In genomic region chr19:21698215-21698614, GRCh38 we compare ENCODE assay signal across 8 cellular contexts.
DNase-seq lines count a peak whose midpoint lies in the region; ATAC-seq, FAIRE-seq and TF ChIP-seq lines count a peak whose summit lies in the region.

No MANE protein-coding gene starts in this region.

- H2BK5ac ChIP-seq in H1 (ENCODE audit: low read depth, low read length), result no peak overlapping the region
- H2BK5ac ChIP-seq in neuronal stem cell (ENCODE audit: low read length), result no peak overlapping the region

- H2BK20ac ChIP-seq in H1 (ENCODE audit: low read length), result no peak overlapping the region

- no peak overlapping the region for H2BK15ac ChIP-seq in H1 (ENCODE audit: low read length)
- no peak overlapping the region for H2BK15ac ChIP-seq in neuronal stem cell (ENCODE audit: low read length)

- H4K20me1 ChIP-seq in H1 (replicated peaks in 1 of 2; ENCODE audit: control insufficient read depth in 1 of 2, insufficient read depth in 2 of 2, low read length in 2 of 2), result no peaks in the 10 kb centered on the region

- DNase-seq in GM04503 (ENCODE audit: low read depth) (peak; percentile 0), NCI-H2227 treated with DMSO at 0.1 percent for 48 hours (lab: John Stamatoyannopoulos, UW) (peak; percentile 0), H1 (ENCODE audit: low read depth in 1 of 2, low spot score in 2 of 2) (no peak), neuronal stem cell (ENCODE audit: low spot score) (peak; percentile 14), NCI-H1105 treated with DMSO at 0.1 percent for 48 hours (lab: John Stamatoyannopoulos, UW) (no peak), HCEC 1CT (no peak)

- H3K4me2 ChIP-seq in H1 (ENCODE audit: insufficient read depth in 1 of 2, low read depth in 2 of 2, low read length in 2 of 2) (no peak overlapping the region), neuronal stem cell (ENCODE audit: insufficient read depth, low read length, poor library complexity, severe bottlenecking) (no peak overlapping the region)

- H2AFZ ChIP-seq in H1 (ENCODE audit: low read length) (no peak overlapping the region), neuronal stem cell (ENCODE audit: low read length) (no peak overlapping the region)

- H3K4ac ChIP-seq in H1 (replicated peaks; ENCODE audit: insufficient read length, low read depth, low read length), result no peak overlapping the region
- no peak overlapping the region for H3K4ac ChIP-seq in neuronal stem cell (ENCODE audit: low read length)

- H3K27me3 ChIP-seq in H1 (replicated peaks in 1 of 4; ENCODE audit: control insufficient read depth in 3 of 4, extremely low read depth in 1 of 4, insufficient read depth in 3 of 4, low read length in 3 of 4) (no peaks in the 10 kb centered on the region), neuronal stem cell (ENCODE audit: control insufficient read depth in 3 of 3, insufficient read depth in 3 of 3, low read depth in 1 of 3, low read length in 3 of 3) (no peaks in the 10 kb centered on the region)

- no peak overlapping the region for H3K56ac ChIP-seq in H1 (replicated peaks; ENCODE audit: insufficient read length, low read depth, low read length)

- H2BK12ac ChIP-seq in H1 (ENCODE audit: low read depth, low read length) (no peak overlapping the region), neuronal stem cell (ENCODE audit: low read length) (no peak overlapping the region)

- peak; percentile 71 to 76 for TF ChIP-seq RAD21 in H1 (IDR thresholded peaks at IDR 0.05 in 1 of 2, conservative IDR thresholded peaks at IDR 0.05 in 1 of 2; ENCODE audit: low read depth in 2 of 2, low read length in 2 of 2)

- no peak overlapping the region for H3K14ac ChIP-seq in H1 (ENCODE audit: insufficient read length)
- H3K14ac ChIP-seq in neuronal stem cell (ENCODE audit: low read length), result no peak overlapping the region

- POLR2A ChIA-PET in H1 (lab: Charles Lee; ENCODE audit: partially characterized antibody), result interaction anchor here (0.9 to 1.4 kb wide), 2 partner anchors 136 to 192 kb away, joined by 3 to 4 read pairs; no protein-coding TSS in a partner anchor

- no peak overlapping the region for H3K4me3 ChIP-seq in H1 (ENCODE audit: extremely low read depth in 1 of 4, insufficient read depth in 2 of 4, low read depth in 3 of 4, low read length in 4 of 4)
- H3K4me3 ChIP-seq in neuronal stem cell (ENCODE audit: low read length in 2 of 2), result no peak overlapping the region

- H3K4me1 ChIP-seq in H1 (replicated peaks in 1 of 4; ENCODE audit: control insufficient read depth in 3 of 4, insufficient read depth in 4 of 4, low read length in 3 of 4) (peaks cover 0 to 11% (median 8%) of the 10 kb centered on the region in 4 experiments; a peak in 4 of 7 replicates), neuronal stem cell (ENCODE audit: control insufficient read depth in 2 of 2, insufficient read depth in 1 of 2, low read depth in 1 of 2, low read length in 2 of 2) (peaks cover 0 to 1% of the 10 kb centered on the region in 2 donors)

- H3K79me2 ChIP-seq in H1 (ENCODE audit: control insufficient read depth in 1 of 2, insufficient read depth in 2 of 2, low read length in 2 of 2), result no peaks in the 10 kb centered on the region

- H2BK120ac ChIP-seq in H1 (replicated peaks; ENCODE audit: low read depth, low read length), result no peak overlapping the region
- no peak overlapping the region for H2BK120ac ChIP-seq in neuronal stem cell (ENCODE audit: low read depth, low read length)

- H4K8ac ChIP-seq in H1 (ENCODE audit: extremely low read depth, insufficient read depth, low read length) (no peak overlapping the region), neuronal stem cell (ENCODE audit: low read depth, low read length) (no peak overlapping the region)

- CTCF ChIA-PET in H1 (lab: Charles Lee; ENCODE audit: partially characterized antibody), result interaction anchor here (0.6 to 1.8 kb wide), 13 partner anchors 9 to 429 kb away, joined by 3 to 14 read pairs (median 3); no protein-coding TSS in a partner anchor

- no peak overlapping the region for H3K27ac ChIP-seq in H1 (ENCODE audit: low read depth, low read length)
- H3K27ac ChIP-seq in neuronal stem cell (replicated peaks; ENCODE audit: low read length), result no peak overlapping the region

- H3K23me2 ChIP-seq in H1 (ENCODE audit: low read depth, low read length), result no peaks in the 10 kb centered on the region

- H3K9me3 ChIP-seq in H1 (ENCODE audit: insufficient read depth in 2 of 2, low read depth in 1 of 2, low read length in 1 of 2) (no peaks in the 10 kb centered on the region), neuronal stem cell (replicated peaks in 1 of 2; ENCODE audit: control insufficient read depth in 2 of 2, insufficient read depth in 1 of 2, low read depth in 1 of 2, low read length in 2 of 2) (no peaks in the 10 kb centered on the region)

- FAIRE-seq in H1 (lab: Jason Lieb, UNC), result no peak

- TF ChIP-seq CTCF in H1 (IDR thresholded peaks at IDR 0.05; ENCODE audit: control extremely low read depth in 1 of 3, insufficient read depth in 1 of 3, low read depth in 1 of 3, low read length in 3 of 3), result peak in 2 of 3 experiments; percentile 33 to 60; a peak in 2 of 4 replicates

- TF ChIP-seq EP300 in H1 (IDR thresholded peaks at IDR 0.05; ENCODE audit: borderline replicate concordance in 1 of 2, low read depth in 2 of 2, low read length in 2 of 2), result no peak

- TF ChIP-seq POLR2A in H1 (IDR thresholded peaks at IDR 0.05; ENCODE audit: control extremely low read depth in 1 of 2, low read depth in 2 of 2, low read length in 2 of 2), result no peak

- no peak overlapping the region for H2AK5ac ChIP-seq in H1 (ENCODE audit: low read depth, low read length)
- no peak overlapping the region for H2AK5ac ChIP-seq in neuronal stem cell (ENCODE audit: low read depth, low read length)

- H4K5ac ChIP-seq in H1 (ENCODE audit: insufficient read length, low read depth, low read length), result peak overlapping the region; percentile 47

- 21% methylated on average over 4 of the region's 4 CpGs; no CpG with 5 or more reads in 1 of the 2 experiments for WGBS in H1 (ENCODE audit: extremely low coverage in 1 of 2, insufficient coverage in 1 of 2, insufficient read length in 1 of 2, insufficient replicate concordance in 2 of 2, low coverage in 1 of 2, low lambda C conversion rate in 2 of 2, missing lambda C conversion rate in 1 of 2), 2 experiments
- no CpG with 5 or more reads among the region's 4 CpGs for WGBS in neuronal stem cell (ENCODE audit: extremely low coverage in 2 of 2, insufficient read length in 2 of 2, insufficient replicate concordance in 1 of 2), 2 donors

- H3K18ac ChIP-seq in H1 (ENCODE audit: extremely low read depth, low read length), result no peak overlapping the region
- no peak overlapping the region for H3K18ac ChIP-seq in neuronal stem cell (ENCODE audit: low read length)

- ATAC-seq in HG03097 (IDR thresholded peaks at IDR 0.05; ENCODE audit: low FRiP score, unreplicated experiment) (no peak), esophagus mucosa (no peak)

- H3K9ac ChIP-seq in H1 (replicated peaks in 1 of 4; ENCODE audit: extremely low read depth in 1 of 4, low read depth in 3 of 4, low read length in 3 of 4) (no peak overlapping the region), neuronal stem cell (ENCODE audit: low read depth, low read length, poor library complexity) (no peak overlapping the region)

- no peak overlapping the region for H3K23ac ChIP-seq in H1 (ENCODE audit: insufficient read length)
- no peak overlapping the region for H3K23ac ChIP-seq in neuronal stem cell (ENCODE audit: low read depth, low read length, poor library complexity)

- H4K91ac ChIP-seq in H1 (replicated peaks; ENCODE audit: insufficient read length, low read length), result no peak overlapping the region
- H4K91ac ChIP-seq in neuronal stem cell (ENCODE audit: low read depth, low read length, poor library complexity), result no peak overlapping the region

- H3K79me1 ChIP-seq in H1 (ENCODE audit: low read depth, low read length) (no peaks in the 10 kb centered on the region), neuronal stem cell (ENCODE audit: low read depth, low read length) (no peaks in the 10 kb centered on the region)

- no peaks in the 10 kb centered on the region for H3K36me3 ChIP-seq in H1 (ENCODE audit: control insufficient read depth in 2 of 4, insufficient read depth in 4 of 4, low read length in 3 of 4)
- H3K36me3 ChIP-seq in neuronal stem cell (replicated peaks in 1 of 2; ENCODE audit: control insufficient read depth in 2 of 2, insufficient read depth in 2 of 2, low read length in 2 of 2), result no peaks in the 10 kb centered on the region

TF ChIP-seq in H1, 55 proteins besides CTCF, POLR2A, EP300 and RAD21:
- no peak for TF ChIP-seq BACH1 (IDR thresholded peaks at IDR 0.05; ENCODE audit: low read length)
- TF ChIP-seq MAX (IDR thresholded peaks at IDR 0.05), result no peak
- TF ChIP-seq CBX5 (IDR thresholded peaks at IDR 0.05; ENCODE audit: low read depth, low read length), result no peak
- no peak for TF ChIP-seq EZH2 (IDR thresholded peaks at IDR 0.05; ENCODE audit: low read depth, low read length, severe bottlenecking)
- no peak for TF ChIP-seq SP1 (IDR thresholded peaks at IDR 0.05; ENCODE audit: low read depth, low read length)
- no peak for TF ChIP-seq RBBP5 (IDR thresholded peaks at IDR 0.05; ENCODE audit: borderline replicate concordance, low read depth, low read length)
- TF ChIP-seq GABPA (IDR thresholded peaks at IDR 0.05; ENCODE audit: borderline replicate concordance, insufficient read depth, low read length), result no peak
- TF ChIP-seq CEBPB (IDR thresholded peaks at IDR 0.05; ENCODE audit: low read depth, low read length), result no peak
- no peak for TF ChIP-seq NRF1 (IDR thresholded peaks at IDR 0.05; ENCODE audit: low read depth, low read length)
- TF ChIP-seq SIX5 (IDR thresholded peaks at IDR 0.05; ENCODE audit: low read depth, low read length), result no peak
- no peak for TF ChIP-seq SRF (IDR thresholded peaks at IDR 0.05; ENCODE audit: low read depth, low read length)
- TF ChIP-seq POLR2AphosphoS5 (IDR thresholded peaks at IDR 0.05; ENCODE audit: low read depth, low read length), result no peak
- no peak for TF ChIP-seq CHD1 (IDR thresholded peaks at IDR 0.05; ENCODE audit: low read depth, low read length)
- no peak for TF ChIP-seq NANOG (IDR thresholded peaks at IDR 0.05; ENCODE audit: insufficient read depth, low read depth, low read length, poor library complexity, severe bottlenecking)
- no peak for TF ChIP-seq ASH2L (IDR thresholded peaks at IDR 0.05; ENCODE audit: low read length)

Comparison
In these comparisons a context has a peak if more than half of its experiments do, and no peak if none do; other contexts are left out.
1. DNase-seq: peak in GM04503 (single experiment), NCI-H2227 treated with DMSO at 0.1 percent for 48 hours (single experiment) and neuronal stem cell (single experiment); none in H1 (0 of 2), NCI-H1105 treated with DMSO at 0.1 percent for 48 hours (single experiment) and HCEC 1CT (single experiment).